ENCODE assay signal across 21 cellular contexts in the genomic region with DNA sequence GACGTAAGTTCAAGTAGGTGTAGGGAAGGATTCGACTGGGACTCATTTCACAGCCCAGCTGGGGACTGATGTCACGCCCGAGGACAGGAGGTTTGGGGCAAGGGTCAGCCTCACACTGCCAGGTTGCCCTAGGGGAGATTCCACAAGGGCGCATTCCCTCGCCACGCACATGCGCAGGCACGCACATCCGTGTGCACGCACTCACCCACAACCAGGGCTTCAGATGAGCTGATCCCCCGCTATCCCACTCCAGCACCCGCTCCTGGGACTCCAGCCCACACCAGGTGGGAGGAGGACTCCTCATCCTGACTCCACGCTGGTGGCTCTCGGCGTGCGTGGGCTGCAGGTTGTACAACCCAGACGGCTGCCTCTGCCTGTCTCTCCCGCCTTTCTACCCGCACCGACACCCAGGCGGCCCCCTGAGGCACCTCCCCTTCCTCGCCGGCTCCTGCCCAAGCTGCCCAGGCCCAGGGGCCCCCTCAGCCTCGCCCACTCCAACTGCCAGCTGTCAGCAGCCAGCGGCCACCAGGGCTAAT. TPM values are rescaled to one million over a fixed set of nuclear protein-coding genes. Genes with fewer than 3 reads are reported as not detected.
A peak's percentile ranks its signal among the peaks of the same experiment; 100 is the strongest.
DNase-seq lines count a peak whose midpoint lies in the region; ATAC-seq and TF ChIP-seq lines count a peak whose summit lies in the region.
"Had no signal": no experiment of that assay in that cellular context is flagged by ENCODE, and none has a peak within 500 bp of the region (broad histone marks: within the 10 kb centered on the region; RNA-seq: fewer than 3 reads in every experiment).

No MANE protein-coding gene starts in this region.

- in situ Hi-C loops in gastrocnemius medialis (cut with MboI; ENCODE audit: low sequenced_read_pairs in 4 of 4): no loop called here

- intact Hi-C loops in left lung (cut with DNase I): no loop called here
- intact Hi-C loops in gastrocnemius medialis (cut with DNase I; ENCODE audit: low total_unique reads): loop anchor here (5.0 kb wide), 1 partner anchor 643 kb away; no protein-coding TSS in a partner anchor

- ATAC-seq in left lung: no peak
- ATAC-seq in gastrocnemius medialis: no peak
- ATAC-seq: K562; stimulated activated naive CD8-positive, alpha-beta T cell treated with anti-CD3 and anti-CD28 coated beads, Interleukin-15, amount 100 ng/mL, for 72 hours had no signal

- no peak overlapping the region for H3K4me3 Mint-ChIP-seq in endodermal cell
- H3K4me3 Mint-ChIP-seq: activated naive CD4-positive, alpha-beta T cell treated with anti-CD3 and anti-CD28 coated beads for 36 hours; stimulated activated naive CD8-positive, alpha-beta T cell treated with anti-CD3 and anti-CD28 coated beads, Interleukin-15, amount 100 ng/mL, for 72 hours had no signal

- H3K4me3 ChIP-seq in HEK293 (ENCODE audit: low read depth, low read length) (no peak overlapping the region), SJCRH30 (peak overlapping the region; percentile 28), left lung (no peak overlapping the region), gastrocnemius medialis (no peak overlapping the region), endodermal cell (ENCODE audit: low read length) (no peak overlapping the region)
- H3K4me3 ChIP-seq: BLaER1, K562, prostate gland had no signal

- no peak for TF ChIP-seq CTCF in HEK293 (tag by site-specific recombination; IDR thresholded peaks at IDR 0.05)
- TF ChIP-seq CTCF in left lung (IDR thresholded peaks at IDR 0.05): no peak
- TF ChIP-seq CTCF in gastrocnemius medialis (IDR thresholded peaks at IDR 0.05 in 4 of 5, conservative IDR thresholded peaks at IDR 0.05 in 1 of 5): no peak
- TF ChIP-seq CTCF in endodermal cell (conservative IDR thresholded peaks at IDR 0.05): no peak

- H3K36me3 Mint-ChIP-seq in endodermal cell (ENCODE audit: low read depth): no peaks in the 10 kb centered on the region

- DNase-seq in SJCRH30: peak; percentile 83
- DNase-seq in left lung: peak; percentile 27 to 66
- no peak for DNase-seq in gastrocnemius medialis
- no peak for DNase-seq in GOT3 (lab: John Stamatoyannopoulos, UW)
- no peak for DNase-seq in endodermal cell
- DNase-seq in NCI-H1436 treated with DMSO at 0.1 percent for 48 hours (lab: John Stamatoyannopoulos, UW): no peak
- DNase-seq: activated CD4-positive, alpha-beta T cell treated with anti-CD3 and anti-CD28 coated beads for 4 hours; activated naive CD4-positive, alpha-beta T cell treated with anti-CD3 and anti-CD28 coated beads for 36 hours; activated T-cell treated with anti-CD3 and anti-CD28 coated beads, Interleukin-2, amount 50 U/mL, for 48 hours; amniotic stem cell; COR-L47; effector CD8-positive, alpha-beta T cell; HCEC 1CT; NCI-H1105 treated with DMSO at 0.1 percent for 48 hours; NCI-H2029 treated with DMSO at 0.1 percent for 48 hours; NCI-H2227 treated with DMSO at 0.1 percent for 48 hours; stimulated activated naive CD8-positive, alpha-beta T cell treated with anti-CD3 and anti-CD28 coated beads, Interleukin-15, amount 100 ng/mL, for 72 hours had no signal

- no peaks in the 10 kb centered on the region for H3K27me3 Mint-ChIP-seq in endodermal cell (ENCODE audit: insufficient read depth)
- H3K27me3 Mint-ChIP-seq: stimulated activated naive CD8-positive, alpha-beta T cell treated with anti-CD3 and anti-CD28 coated beads, Interleukin-15, amount 100 ng/mL, for 72 hours had no signal

- H3K27ac Mint-ChIP-seq in endodermal cell: no peak overlapping the region
- H3K27ac Mint-ChIP-seq: activated naive CD4-positive, alpha-beta T cell treated with anti-CD3 and anti-CD28 coated beads for 36 hours had no signal

- CTCF ChIA-PET in HEK293 (lab: Yijun Ruan, JAX): no interaction called here

- H3K4me1 ChIP-seq in HEK293 (ENCODE audit: control insufficient read depth, insufficient read depth, low read length) (no peaks in the 10 kb centered on the region), SJCRH30 (peaks cover 36% of the 10 kb centered on the region), left lung (peaks cover 3 to 16% of the 10 kb centered on the region in 2 donors), gastrocnemius medialis (peaks cover 57 to 73% of the 10 kb centered on the region in 2 donors), endodermal cell (ENCODE audit: control insufficient read depth, insufficient read depth, low read length) (no peaks in the 10 kb centered on the region)

- TF ChIP-seq POLR2A in gastrocnemius medialis (IDR thresholded peaks at IDR 0.05): no peak

- H3K9me3 ChIP-seq in HEK293 (ENCODE audit: control insufficient read depth, insufficient read depth, low read depth, low read length): no peaks in the 10 kb centered on the region
- H3K9me3 ChIP-seq in SJCRH30 (replicated peaks): no peaks in the 10 kb centered on the region
- H3K9me3 ChIP-seq in left lung: no peaks in the 10 kb centered on the region
- no peaks in the 10 kb centered on the region for H3K9me3 ChIP-seq in gastrocnemius medialis
- no peaks in the 10 kb centered on the region for H3K9me3 ChIP-seq in endodermal cell (ENCODE audit: control insufficient read depth, low read length)
- H3K9me3 ChIP-seq: BLaER1, prostate gland had no signal

- no peak overlapping the region for H3K27ac ChIP-seq in HEK293 (ENCODE audit: extremely low read depth, low read depth, low read length)
- H3K27ac ChIP-seq in SJCRH30: peak overlapping the region; percentile 68
- no peak overlapping the region for H3K27ac ChIP-seq in left lung
- peak overlapping the region; percentile 85 to 89 (median 87) for H3K27ac ChIP-seq in gastrocnemius medialis
- no peak overlapping the region for H3K27ac ChIP-seq in endodermal cell (ENCODE audit: low read depth, low read length)
- H3K27ac ChIP-seq: BLaER1, prostate gland had no signal

- no peaks in the 10 kb centered on the region for H3K27me3 ChIP-seq in SJCRH30
- no peaks in the 10 kb centered on the region for H3K27me3 ChIP-seq in left lung
- H3K27me3 ChIP-seq in gastrocnemius medialis: no peaks in the 10 kb centered on the region
- H3K27me3 ChIP-seq in endodermal cell (ENCODE audit: control insufficient read depth, insufficient read depth, low read length, poor library complexity, severe bottlenecking): no peaks in the 10 kb centered on the region
- H3K27me3 ChIP-seq: BLaER1 had no signal

- peaks cover 12% of the 10 kb centered on the region for H3K4me1 Mint-ChIP-seq in endodermal cell

- H3K9me3 Mint-ChIP-seq in endodermal cell: no peaks in the 10 kb centered on the region
- H3K9me3 Mint-ChIP-seq: activated naive CD4-positive, alpha-beta T cell treated with anti-CD3 and anti-CD28 coated beads for 36 hours; stimulated activated naive CD8-positive, alpha-beta T cell treated with anti-CD3 and anti-CD28 coated beads, Interleukin-15, amount 100 ng/mL, for 72 hours had no signal

- H3K36me3 ChIP-seq in HEK293 (ENCODE audit: control insufficient read depth in 2 of 2, insufficient read depth in 1 of 2, low read length in 2 of 2) (no peaks in the 10 kb centered on the region), SJCRH30 (no peaks in the 10 kb centered on the region), left lung (no peaks in the 10 kb centered on the region), gastrocnemius medialis (no peaks in the 10 kb centered on the region), endodermal cell (ENCODE audit: control insufficient read depth, insufficient read depth, low read length) (no peaks in the 10 kb centered on the region)
- H3K36me3 ChIP-seq: prostate gland had no signal

- 90% methylated on average over 11 to 26 of the region's 26 CpGs for WGBS in endodermal cell (ENCODE audit: insufficient coverage in 1 of 2, insufficient read length in 1 of 2), 2 experiments

- POLR2A ChIA-PET in HEK293 (lab: Yijun Ruan, JAX): no interaction called here

- H3K9ac ChIP-seq in endodermal cell (ENCODE audit: extremely low read depth, low read length, poor library complexity, severe bottlenecking): no peak overlapping the region
- H3K9ac ChIP-seq: BLaER1 had no signal

TF ChIP-seq in HEK293, 187 proteins besides CTCF, POLR2A, EP300 and RAD21 (continues in another document):
- no peak for TF ChIP-seq ZBTB6 (tag by site-specific recombination; IDR thresholded peaks at IDR 0.05)

RNA-seq across cellular contexts. Expression of gene FOSL2, which starts 47.8 kb away (rescaled TPM):
- 30.0 and 30.7 TPM in 2 replicates for total RNA-seq in SJCRH30 (2014; rRNA removed; shearing (Covaris generic))
- total RNA-seq in left lung (100 to 1,000 TPM in 1 of 2 donors, 10 to 100 TPM in 1; 83.4 to 114 TPM), gastrocnemius medialis (100 to 1,000 TPM; 193 to 214 (median 210) TPM), endodermal cell (1 to 10 TPM; 1.4 to 3.8 TPM)
- polyA plus RNA-seq in endodermal cell (2013, experiment 1 of 2): 2.7 TPM
- 2.6 TPM for polyA plus RNA-seq in endodermal cell (2013, experiment 2 of 2)

Comparison
In these comparisons a context has a peak if more than half of its experiments do, and no peak if none do; other contexts are left out.
1. H3K27ac ChIP-seq: peak in SJCRH30 (single experiment) and gastrocnemius medialis (4 of 4); none in HEK293 (single experiment), left lung (0 of 2) and endodermal cell (single experiment).
2. DNase-seq: peak in SJCRH30 (2 of 2) and left lung (2 of 2); none in gastrocnemius medialis (0 of 2), GOT3 (single experiment), endodermal cell (single experiment) and NCI-H1436 treated with DMSO at 0.1 percent for 48 hours (single experiment).